ENCODE assay signal across 22 cellular contexts in the genomic region with DNA sequence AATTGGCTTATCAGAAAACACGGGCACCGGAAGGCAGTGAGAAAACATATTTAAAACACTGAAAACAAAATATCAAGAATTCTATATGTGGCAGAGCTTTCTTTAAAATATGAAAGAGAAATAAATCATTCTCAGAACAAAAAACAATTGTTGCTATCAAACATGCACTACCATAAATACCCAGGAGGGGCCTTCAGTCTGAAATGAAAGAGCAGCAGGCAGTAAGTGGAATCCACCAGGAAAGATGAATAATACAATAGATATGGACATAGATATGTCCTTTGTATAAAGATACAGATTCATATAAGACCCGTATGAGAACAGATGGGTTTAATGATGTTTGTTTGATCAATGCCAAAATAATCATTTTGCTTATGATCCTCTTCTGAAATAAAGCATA.
DNase-seq lines count a peak whose midpoint lies in the region; ATAC-seq, FAIRE-seq and TF ChIP-seq lines count a peak whose summit lies in the region.
"Had no signal": no experiment of that assay in that cellular context is flagged by ENCODE, and none has a peak within 500 bp of the region (broad histone marks: within the 10 kb centered on the region; RNA-seq: fewer than 3 reads in every experiment).

No MANE protein-coding gene starts in this region.

- H3K79me2 ChIP-seq in mesendoderm (ENCODE audit: control insufficient read depth, insufficient read depth, low read length): no peaks in the 10 kb centered on the region

- H2BK120ac ChIP-seq in mesendoderm (ENCODE audit: low read depth, low read length): no peak overlapping the region

- TF ChIP-seq CTCF in VCaP (conservative IDR thresholded peaks at IDR 0.05): peak; percentile 78

- no peaks in the 10 kb centered on the region for H3K27me3 ChIP-seq in mesendoderm (ENCODE audit: insufficient read depth, low read length, poor library complexity)
- H3K27me3 ChIP-seq: esophagus squamous epithelium, heart right ventricle, Peyer's patch, spleen had no signal

- no peaks in the 10 kb centered on the region for H3K79me1 ChIP-seq in mesendoderm (ENCODE audit: low read length)

- H4K5ac ChIP-seq in mesendoderm (ENCODE audit: low read length): no peak overlapping the region

- no peak overlapping the region for H2BK15ac ChIP-seq in mesendoderm (replicated peaks; ENCODE audit: low read depth)

- no peak for ATAC-seq in HG03196 (IDR thresholded peaks at IDR 0.05; ENCODE audit: unreplicated experiment)
- no peak for ATAC-seq in GM21528 (IDR thresholded peaks at IDR 0.05; ENCODE audit: low FRiP score, unreplicated experiment)
- ATAC-seq: body of pancreas, heart right ventricle had no signal

- no peak overlapping the region for H4K8ac ChIP-seq in mesendoderm (ENCODE audit: low read depth, low read length)

- no peaks in the 10 kb centered on the region for H3K4me1 ChIP-seq in mesendoderm (ENCODE audit: control insufficient read depth, low read depth, low read length)
- H3K4me1 ChIP-seq: body of pancreas, esophagus squamous epithelium, heart right ventricle, Peyer's patch, spleen had no signal

- no peak overlapping the region for H3K9ac ChIP-seq in mesendoderm (ENCODE audit: low read length)

- no peaks in the 10 kb centered on the region for H3K36me3 ChIP-seq in mesendoderm (ENCODE audit: control insufficient read depth, insufficient read depth, low read length)
- H3K36me3 ChIP-seq: esophagus squamous epithelium, heart right ventricle, Peyer's patch, spleen had no signal

- H3K4me3 ChIP-seq in mesendoderm (ENCODE audit: low read length): no peak overlapping the region
- H3K4me3 ChIP-seq: body of pancreas, esophagus squamous epithelium, heart right ventricle, Peyer's patch, spleen had no signal

- H2AK5ac ChIP-seq in mesendoderm (ENCODE audit: low read length): no peak overlapping the region

- no peak overlapping the region for H3K23ac ChIP-seq in mesendoderm (ENCODE audit: low read length)

- FAIRE-seq in GM19239 (lab: Jason Lieb, UNC): no peak
- FAIRE-seq: keratinocyte had no signal

- peak; percentile 4 for DNase-seq in COR-L47 (lab: John Stamatoyannopoulos, UW)
- DNase-seq in HT1080 (ENCODE audit: low read depth): peak; percentile 8
- peak; percentile 5 for DNase-seq in mesendoderm
- no peak for DNase-seq in OCI-M2 (lab: John Stamatoyannopoulos, UW; ENCODE audit: unreplicated experiment)
- DNase-seq in GM19239 (ENCODE audit: insufficient read length, low spot score): no peak
- DNase-seq: activated CD4-positive, alpha-beta T cell treated with anti-CD3 and anti-CD28 coated beads, Interleukin-2, amount 50 U/mL, for 48 hours; activated naive CD4-positive, alpha-beta T cell treated with anti-CD3 and anti-CD28 coated beads, Interleukin-2, amount 50 U/mL, for 16 hours; body of pancreas; dermis blood vessel endothelial cell; DMS53; esophagus squamous epithelium; heart right ventricle; mesenchymal stem cell; NCI-H1092; NCI-H2081 treated with DMSO at 0.1 percent for 48 hours; NCI-H69; Peyer's patch; spleen had no signal

- H3K18ac ChIP-seq in mesendoderm (ENCODE audit: low read length): no peak overlapping the region

- no CpG with 5 or more reads among the region's 3 CpGs for WGBS in mesendoderm (ENCODE audit: extremely low coverage, insufficient coverage, low lambda C conversion rate)

- H2BK5ac ChIP-seq in mesendoderm (ENCODE audit: low read length): no peak overlapping the region

- H3K56ac ChIP-seq in mesendoderm (ENCODE audit: low read length): no peak overlapping the region

- H3K27ac ChIP-seq in VCaP: no peak overlapping the region
- no peak overlapping the region for H3K27ac ChIP-seq in mesendoderm (ENCODE audit: low read depth, low read length)
- H3K27ac ChIP-seq: body of pancreas, esophagus squamous epithelium, heart right ventricle, Peyer's patch, spleen had no signal

- H3K4ac ChIP-seq in mesendoderm (ENCODE audit: low read depth, low read length): no peak overlapping the region

- no peak overlapping the region for H3K4me2 ChIP-seq in mesendoderm (ENCODE audit: low read length)

Comparison
In these comparisons a context has a peak if more than half of its experiments do, and no peak if none do; other contexts are left out.
1. DNase-seq: peak in COR-L47 (single experiment), HT1080 (single experiment) and mesendoderm (single experiment); none in OCI-M2 (single experiment) and GM19239 (single experiment).